ENCODE assay signal across 14 cellular contexts in genomic region chr15:88631464-88632028, GRCh38. TPM values are rescaled to one million over a fixed set of nuclear protein-coding genes. Genes with fewer than 3 reads are reported as not detected.
DNase-seq lines count a peak whose midpoint lies in the region; ATAC-seq and TF ChIP-seq lines count a peak whose summit lies in the region.
"Had no signal": no experiment of that assay in that cellular context is flagged by ENCODE, and none has a peak within 500 bp of the region (broad histone marks: within the 10 kb centered on the region; RNA-seq: fewer than 3 reads in every experiment).

No MANE protein-coding gene starts in this region.

- TF ChIP-seq POLR2A in gastroesophageal sphincter (IDR thresholded peaks at IDR 0.05) = no peak

- H3K36me3 ChIP-seq in gastroesophageal sphincter = peaks cover 0 to 67% of the 10 kb centered on the region in 2 donors
- H3K36me3 ChIP-seq in tibial artery = peaks cover 25 to 64% (median 51%) of the 10 kb centered on the region in 3 donors
- peaks cover 34% of the 10 kb centered on the region for H3K36me3 ChIP-seq in Karpas-422 (ENCODE audit: insufficient read depth, low read length)

- intact Hi-C loops in activated B cell treated with CpG ODN at 0.5 μM for 24 hours (cut with micrococcal nuclease) = no loop called here
- intact Hi-C loops in tibial artery (cut with DNase I; ENCODE audit: low total_unique reads) = no loop called here

- WGBS in gastroesophageal sphincter (ENCODE audit: low coverage in 1 of 2), 2 donors = 69 to 76% methylated on average over 2 to 3 of the region's 12 CpGs

- no peak overlapping the region for H2AFZ ChIP-seq in Karpas-422 (ENCODE audit: low read length)
- H2AFZ ChIP-seq: hepatocyte had no signal

- H3K79me2 ChIP-seq in Karpas-422 (ENCODE audit: low read length) = peaks cover 29% of the 10 kb centered on the region

- peak overlapping the region in 2 of 4 donors; percentile 43 to 51 for H3K27ac ChIP-seq in gastroesophageal sphincter
- no peak overlapping the region for H3K27ac ChIP-seq in tibial artery
- no peak overlapping the region for H3K27ac ChIP-seq in Karpas-422 (ENCODE audit: low read length)
- H3K27ac ChIP-seq: SJSA1, VCaP had no signal

- peaks cover 83% of the 10 kb centered on the region for H3K36me3 Mint-ChIP-seq in activated CD4-positive, alpha-beta T cell treated with anti-CD3 and anti-CD28 coated beads, Interleukin-2, amount 10 ng/mL, durations not matched to agents 7 days and 5 days (ENCODE audit: low read depth)
- peaks cover 76% of the 10 kb centered on the region for H3K36me3 Mint-ChIP-seq in activated B cell treated with CpG ODN at 0.5 μM for 24 hours (ENCODE audit: low read depth)

- H3K4me3 ChIP-seq in gastroesophageal sphincter (no peak overlapping the region), tibial artery (no peak overlapping the region), Karpas-422 (ENCODE audit: low read length) (no peak overlapping the region)
- H3K4me3 ChIP-seq: hepatocyte, SJSA1 had no signal

- POLR2A ChIA-PET in activated CD4-positive, alpha-beta T cell treated with anti-CD3 and anti-CD28 coated beads, Interleukin-2, amount 10 ng/mL, durations not matched to agents 7 days and 5 days (lab: Charles Lee) = no interaction called here
- POLR2A ChIA-PET in activated B cell treated with CpG ODN at 0.5 μM for 24 hours (lab: Charles Lee) = interaction anchor here (1.0 kb wide), 2 partner anchors 10 to 26 kb away, joined by 3 read pairs; no protein-coding TSS in a partner anchor

- peak overlapping the region; percentile 91 for H3K27ac Mint-ChIP-seq in activated CD4-positive, alpha-beta T cell treated with anti-CD3 and anti-CD28 coated beads, Interleukin-2, amount 10 ng/mL, durations not matched to agents 7 days and 5 days
- H3K27ac Mint-ChIP-seq in activated B cell treated with CpG ODN at 0.5 μM for 24 hours = peak overlapping the region; percentile 25

- H3K9me3 Mint-ChIP-seq in activated CD4-positive, alpha-beta T cell treated with anti-CD3 and anti-CD28 coated beads, Interleukin-2, amount 10 ng/mL, durations not matched to agents 7 days and 5 days = no peaks in the 10 kb centered on the region
- no peaks in the 10 kb centered on the region for H3K9me3 Mint-ChIP-seq in activated B cell treated with CpG ODN at 0.5 μM for 24 hours

- H3K9ac ChIP-seq in Karpas-422 (ENCODE audit: low read length) = no peak overlapping the region

- H3K4me2 ChIP-seq in Karpas-422 (ENCODE audit: low read depth, low read length, poor library complexity, severe bottlenecking) = no peak overlapping the region
- H3K4me2 ChIP-seq: hepatocyte had no signal

- TF ChIP-seq EP300 in gastroesophageal sphincter (IDR thresholded peaks at IDR 0.05) = no peak

- ATAC-seq in activated B cell treated with CpG ODN at 0.5 μM for 24 hours (ENCODE audit: low read depth) (no peak), gastroesophageal sphincter (peak; percentile 56)

- no peaks in the 10 kb centered on the region for H3K9me2 ChIP-seq in Karpas-422 (replicated peaks; ENCODE audit: insufficient read depth, low read length)

- H4K20me1 ChIP-seq in Karpas-422 (ENCODE audit: insufficient read depth, low read depth, low read length) = peaks cover 20% of the 10 kb centered on the region

- H3K27me3 Mint-ChIP-seq in activated CD4-positive, alpha-beta T cell treated with anti-CD3 and anti-CD28 coated beads, Interleukin-2, amount 10 ng/mL, durations not matched to agents 7 days and 5 days = no peaks in the 10 kb centered on the region
- no peaks in the 10 kb centered on the region for H3K27me3 Mint-ChIP-seq in activated B cell treated with CpG ODN at 0.5 μM for 24 hours

- CTCF ChIA-PET in activated CD4-positive, alpha-beta T cell treated with anti-CD3 and anti-CD28 coated beads, Interleukin-2, amount 10 ng/mL, durations not matched to agents 7 days and 5 days (lab: Charles Lee) = interaction anchor here (1.4 to 2.3 kb wide), 2 partner anchors 8 to 22 kb away, joined by 3 to 11 read pairs; no protein-coding TSS in a partner anchor
- CTCF ChIA-PET in activated B cell treated with CpG ODN at 0.5 μM for 24 hours (lab: Charles Lee) = interaction anchor here (1.0 to 1.7 kb wide), 2 partner anchors 10 to 24 kb away, joined by 3 read pairs; no protein-coding TSS in a partner anchor

- H3K4me3 Mint-ChIP-seq in activated CD4-positive, alpha-beta T cell treated with anti-CD3 and anti-CD28 coated beads, Interleukin-2, amount 10 ng/mL, durations not matched to agents 7 days and 5 days = no peak overlapping the region
- no peak overlapping the region for H3K4me3 Mint-ChIP-seq in activated B cell treated with CpG ODN at 0.5 μM for 24 hours

- H3K4me1 Mint-ChIP-seq in activated CD4-positive, alpha-beta T cell treated with anti-CD3 and anti-CD28 coated beads, Interleukin-2, amount 10 ng/mL, durations not matched to agents 7 days and 5 days = peaks cover 93% of the 10 kb centered on the region
- peaks cover 96% of the 10 kb centered on the region for H3K4me1 Mint-ChIP-seq in activated B cell treated with CpG ODN at 0.5 μM for 24 hours

- no peak for DNase-seq in activated CD4-positive, alpha-beta T cell treated with anti-CD3 and anti-CD28 coated beads, Interleukin-2, amount 10 ng/mL, durations not matched to agents 7 days and 5 days
- no peak for DNase-seq in activated CD4-positive, alpha-beta T cell treated with anti-CD3 and anti-CD28 coated beads, Interleukin-2, amount 50 U/mL, for 48 hours
- DNase-seq in activated B cell treated with CpG ODN at 0.5 μM for 24 hours (no peak), tibial artery (peak; percentile 20 to 56), amygdala (lab: John Stamatoyannopoulos, UW) (no peak), midbrain (lab: John Stamatoyannopoulos, UW) (no peak), Karpas-422 (no peak)
- DNase-seq: NCI-H1105 treated with DMSO at 0.1 percent for 48 hours, NCI-H524 treated with DMSO at 0.1 percent for 48 hours, small intestine had no signal

- TF ChIP-seq CTCF in activated B cell treated with CpG ODN at 0.5 μM for 24 hours (IDR thresholded peaks at IDR 0.05) (no peak), gastroesophageal sphincter (IDR thresholded peaks at IDR 0.05) (no peak), tibial artery (IDR thresholded peaks at IDR 0.05) (no peak)

- no peaks in the 10 kb centered on the region for H3K4me1 ChIP-seq in gastroesophageal sphincter
- H3K4me1 ChIP-seq in tibial artery = no peaks in the 10 kb centered on the region
- peaks cover 41% of the 10 kb centered on the region for H3K4me1 ChIP-seq in Karpas-422 (ENCODE audit: low read length)
- H3K4me1 ChIP-seq: SJSA1 had no signal

- no peaks in the 10 kb centered on the region for H3K27me3 ChIP-seq in gastroesophageal sphincter
- H3K27me3 ChIP-seq in tibial artery = no peaks in the 10 kb centered on the region
- no peaks in the 10 kb centered on the region for H3K27me3 ChIP-seq in Karpas-422 (ENCODE audit: low read length)
- H3K27me3 ChIP-seq: hepatocyte, SJSA1 had no signal

- H3K9me3 ChIP-seq in gastroesophageal sphincter = no peaks in the 10 kb centered on the region
- no peaks in the 10 kb centered on the region for H3K9me3 ChIP-seq in tibial artery
- H3K9me3 ChIP-seq in Karpas-422 (ENCODE audit: low read length) = no peaks in the 10 kb centered on the region
- H3K9me3 ChIP-seq: SJSA1 had no signal

RNA-seq across cellular contexts. Expression of gene ISG20, which starts 7.3 kb away (rescaled TPM):
- total RNA-seq in activated CD4-positive, alpha-beta T cell treated with anti-CD3 and anti-CD28 coated beads, Interleukin-2, amount 10 ng/mL, durations not matched to agents 7 days and 5 days = 100 to 1,000 TPM; 206 to 236 TPM
- total RNA-seq in activated B cell treated with CpG ODN at 0.5 μM for 24 hours (84.6 and 87.1 TPM in 2 replicates), gastroesophageal sphincter (1 to 10 TPM; 2.5 to 8.7 (median 5.9) TPM)
- total RNA-seq in Karpas-422 (2014; rRNA removed; shearing (Covaris generic); ENCODE audit: low replicate concordance) = 112 and 259 TPM in 2 replicates

RNA-seq across cellular contexts. Expression of gene AEN, which starts 10.4 kb away (rescaled TPM):
- 10 to 100 TPM; 45.7 to 52.5 TPM for total RNA-seq in activated CD4-positive, alpha-beta T cell treated with anti-CD3 and anti-CD28 coated beads, Interleukin-2, amount 10 ng/mL, durations not matched to agents 7 days and 5 days
- 40.1 and 41.9 TPM in 2 replicates for total RNA-seq in activated B cell treated with CpG ODN at 0.5 μM for 24 hours
- total RNA-seq in gastroesophageal sphincter = 10 to 100 TPM; 11.0 to 23.4 (median 18.1) TPM
- total RNA-seq in Karpas-422 (2014; rRNA removed; shearing (Covaris generic); ENCODE audit: low replicate concordance) = 18.1 and 36.3 TPM in 2 replicates

Comparison
In these comparisons a context has a peak if more than half of its experiments do, and no peak if none do; other contexts are left out.
1. DNase-seq: peak in tibial artery (2 of 2); none in activated CD4-positive, alpha-beta T cell treated with anti-CD3 and anti-CD28 coated beads, Interleukin-2, amount 10 ng/mL, durations not matched to agents 7 days and 5 days (single experiment), activated CD4-positive, alpha-beta T cell treated with anti-CD3 and anti-CD28 coated beads, Interleukin-2, amount 50 U/mL, for 48 hours (0 of 2), activated B cell treated with CpG ODN at 0.5 μM for 24 hours (single experiment), amygdala (0 of 56), midbrain (single experiment) and Karpas-422 (single experiment).